ENCODE assay signal across 9 cellular contexts in the genomic region with DNA sequence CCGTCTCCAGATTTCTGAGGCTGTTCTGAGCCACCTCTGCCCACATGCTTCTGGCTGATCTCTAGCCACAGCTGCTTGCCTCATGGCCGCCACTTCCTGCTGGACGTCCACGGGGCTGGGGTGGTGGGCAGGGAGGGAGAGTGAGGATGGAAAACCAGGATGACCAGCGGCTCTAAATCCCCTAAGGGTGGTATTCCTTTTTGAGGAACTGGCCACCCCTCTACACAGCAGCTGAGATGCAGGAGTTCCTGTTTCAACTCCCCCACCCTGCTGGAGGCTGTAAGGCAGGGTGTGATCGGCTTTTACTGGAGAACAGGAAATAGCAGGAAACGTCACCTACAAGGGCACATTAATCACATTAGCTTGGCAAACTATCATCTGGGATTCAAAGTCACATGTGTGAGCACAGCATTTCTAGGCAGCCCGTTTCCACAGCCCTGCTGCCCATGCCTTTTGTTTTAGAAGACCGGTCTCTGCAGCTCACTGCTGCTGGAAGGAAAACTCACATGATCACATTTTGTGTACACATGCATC.
DNase-seq lines count a peak whose midpoint lies in the region; ATAC-seq and TF ChIP-seq lines count a peak whose summit lies in the region.
"Had no signal": no experiment of that assay in that cellular context is flagged by ENCODE, and none has a peak within 500 bp of the region (broad histone marks: within the 10 kb centered on the region; RNA-seq: fewer than 3 reads in every experiment).

No MANE protein-coding gene starts in this region.

- CTCF ChIA-PET in BJ (lab: Yijun Ruan, JAX), result interaction anchor here (1.1 kb wide), 1 partner anchor 15 kb away, joined by 5 read pairs; no protein-coding TSS in a partner anchor

- H3K36me3 ChIP-seq in BJ (ENCODE audit: control insufficient read depth, insufficient read depth, low read length), result no peaks in the 10 kb centered on the region

- H3K27ac Mint-ChIP-seq in stimulated activated memory B cell treated with anti-CD40 and anti-IgM and Interleukin-4, amounts not matched to agents 10 μg/mL and 1 μg/mL and 100 μg/mL, for 72 hours, result no peak overlapping the region
- H3K27ac Mint-ChIP-seq: activated naive CD4-positive, alpha-beta T cell treated with anti-CD3 and anti-CD28 coated beads, Interleukin-2, amount 50 U/mL, for 24 hours had no signal

- H3K27me3 ChIP-seq in BJ (ENCODE audit: control insufficient read depth, insufficient read depth, low read length), result no peaks in the 10 kb centered on the region

- peaks cover 5% of the 10 kb centered on the region for H3K36me3 Mint-ChIP-seq in stimulated activated memory B cell treated with anti-CD40 and anti-IgM and Interleukin-4, amounts not matched to agents 10 μg/mL and 1 μg/mL and 100 μg/mL, for 72 hours

- H3K4me3 ChIP-seq in BJ (ENCODE audit: low read depth, low read length) (no peak overlapping the region), coronary artery (no peak overlapping the region)

- POLR2A ChIA-PET in BJ (lab: Charles Lee), result interaction anchor here (0.5 kb wide), 1 partner anchor 38 kb away, joined by 3 read pairs; no protein-coding TSS in a partner anchor

- H3K9me3 Mint-ChIP-seq in stimulated activated memory B cell treated with anti-CD40 and anti-IgM and Interleukin-4, amounts not matched to agents 10 μg/mL and 1 μg/mL and 100 μg/mL, for 72 hours, result peaks cover 13% of the 10 kb centered on the region

- H3K4me3 Mint-ChIP-seq in stimulated activated memory B cell treated with anti-CD40 and anti-IgM and Interleukin-4, amounts not matched to agents 10 μg/mL and 1 μg/mL and 100 μg/mL, for 72 hours, result no peak overlapping the region
- H3K4me3 Mint-ChIP-seq: activated naive CD4-positive, alpha-beta T cell treated with anti-CD3 and anti-CD28 coated beads, Interleukin-2, amount 50 U/mL, for 24 hours had no signal

- no peak for ATAC-seq in stimulated activated memory B cell treated with anti-CD40 and anti-IgM and Interleukin-4, amounts not matched to agents 10 μg/mL and 1 μg/mL and 100 μg/mL, for 72 hours
- ATAC-seq in HG02870 (IDR thresholded peaks at IDR 0.05; ENCODE audit: unreplicated experiment) (no peak), GM19035 (IDR thresholded peaks at IDR 0.05; ENCODE audit: unreplicated experiment) (no peak)

- H3K27ac ChIP-seq in coronary artery, result peak overlapping the region; percentile 27 to 76

- DNase-seq in BJ (ENCODE audit: low read depth), result peak; percentile 65
- peak; percentile 59 for DNase-seq in NCI-H460 (ENCODE audit: extremely low read depth, low read depth)
- DNase-seq in coronary artery (ENCODE audit: low spot score), result no peak
- DNase-seq in midbrain (lab: John Stamatoyannopoulos, UW), result peak; percentile 3
- no peak for DNase-seq in effector CD8-positive, alpha-beta T cell (lab: John Stamatoyannopoulos, UW)

- TF ChIP-seq CTCF in BJ (IDR thresholded peaks at IDR 0.05; ENCODE audit: insufficient read depth, low read depth, low read length) (0 out of 2 replicates have a peak, but pooled peaks have one; percentile 14), coronary artery (IDR thresholded peaks at IDR 0.05) (no peak)

- H3K27me3 Mint-ChIP-seq in stimulated activated memory B cell treated with anti-CD40 and anti-IgM and Interleukin-4, amounts not matched to agents 10 μg/mL and 1 μg/mL and 100 μg/mL, for 72 hours, result peaks cover 13% of the 10 kb centered on the region

- H3K4me1 Mint-ChIP-seq in stimulated activated memory B cell treated with anti-CD40 and anti-IgM and Interleukin-4, amounts not matched to agents 10 μg/mL and 1 μg/mL and 100 μg/mL, for 72 hours, result peaks cover 16% of the 10 kb centered on the region
- H3K4me1 Mint-ChIP-seq: activated naive CD4-positive, alpha-beta T cell treated with anti-CD3 and anti-CD28 coated beads, Interleukin-2, amount 50 U/mL, for 24 hours had no signal

Comparison
In these comparisons a context has a peak if more than half of its experiments do, and no peak if none do; other contexts are left out.
1. DNase-seq: peak in BJ (single experiment), NCI-H460 (single experiment) and midbrain (single experiment); none in coronary artery (single experiment) and effector CD8-positive, alpha-beta T cell (single experiment).